Comparison of ENCODE assay signal across 13 cellular contexts in genomic region chr13:111166882-111167281, GRCh38. TPM values are rescaled to one million over a fixed set of nuclear protein-coding genes. Genes with fewer than 3 reads are reported as not detected.
A peak's percentile ranks its signal among the peaks of the same experiment; 100 is the strongest.
DNase-seq lines count a peak whose midpoint lies in the region; ATAC-seq, FAIRE-seq and TF ChIP-seq lines count a peak whose summit lies in the region.
"Had no signal": no experiment of that assay in that cellular context is flagged by ENCODE, and none has a peak within 500 bp of the region (broad histone marks: within the 10 kb centered on the region; RNA-seq: fewer than 3 reads in every experiment).

No MANE protein-coding gene starts in this region.

- H3K36me3 Mint-ChIP-seq in IgD-negative memory B cell: peaks cover 13% of the 10 kb centered on the region
- peaks cover 13% of the 10 kb centered on the region for H3K36me3 Mint-ChIP-seq in progenitor cell of endocrine pancreas (ENCODE audit: insufficient read depth)

- ATAC-seq in GM18505 (IDR thresholded peaks at IDR 0.05; ENCODE audit: unreplicated experiment): peak; percentile 43
- ATAC-seq in GM12878: peak; percentile 33
- ATAC-seq: right cardiac atrium had no signal

- no peak for TF ChIP-seq POLR2A in GM18505 (IDR thresholded peaks at IDR 0.05; ENCODE audit: borderline replicate concordance, extremely low read depth, insufficient read depth, insufficient read length)
- no peak for TF ChIP-seq POLR2A in GM12878 (IDR thresholded peaks at IDR 0.05; ENCODE audit: low read depth, low read length)
- no peak for TF ChIP-seq POLR2A in erythroblast (IDR thresholded peaks at IDR 0.05; ENCODE audit: low read length)
- no peak for TF ChIP-seq POLR2A in adrenal gland (IDR thresholded peaks at IDR 0.05)

- peak overlapping the region; percentile 66 for H3K27ac ChIP-seq in GM12878 (ENCODE audit: control insufficient read depth, insufficient read depth)
- H3K27ac ChIP-seq in adrenal gland: no peak overlapping the region
- H3K27ac ChIP-seq: suprapubic skin had no signal

- H3K4me3 ChIP-seq in GM12878: no peak overlapping the region
- H3K4me3 ChIP-seq in adrenal gland: no peak overlapping the region
- H3K4me3 ChIP-seq: suprapubic skin had no signal

- no peaks in the 10 kb centered on the region for H3K27me3 Mint-ChIP-seq in IgD-negative memory B cell
- no peaks in the 10 kb centered on the region for H3K27me3 Mint-ChIP-seq in progenitor cell of endocrine pancreas

- H3K27me3 ChIP-seq in GM12878 (replicated peaks in 1 of 2; ENCODE audit: control insufficient read depth in 2 of 2, insufficient read depth in 2 of 2, low read length in 1 of 2) (no peaks in the 10 kb centered on the region), adrenal gland (no peaks in the 10 kb centered on the region)
- H3K27me3 ChIP-seq: suprapubic skin had no signal

- TF ChIP-seq RAD21 in GM12878 (IDR thresholded peaks at IDR 0.05; ENCODE audit: insufficient read depth, low read depth, low read length): no peak

- H3K4me3 Mint-ChIP-seq in IgD-negative memory B cell (peak overlapping the region in 2 of 4 donors; percentile 31 to 67), progenitor cell of endocrine pancreas (ENCODE audit: low read depth) (no peak overlapping the region)

- FAIRE-seq in GM12878 (lab: Jason Lieb, UNC): no peak

- SMC1A ChIA-PET in GM12878 (lab: Charles Lee; ENCODE audit: uncharacterized antibody, unreplicated experiment): interaction anchor here (0.9 to 1.5 kb wide), 8 partner anchors 10 to 55 kb away, joined by 3 to 5 read pairs (median 4); no protein-coding TSS in a partner anchor

- H3K79me2 ChIP-seq in GM12878 (ENCODE audit: control insufficient read depth, insufficient read depth, low read length): peaks cover 97% of the 10 kb centered on the region

- H3K36me3 ChIP-seq in GM12878 (ENCODE audit: control insufficient read depth in 2 of 2, insufficient read depth in 2 of 2, low read length in 1 of 2): peaks cover 6 to 29% of the 10 kb centered on the region in 2 experiments
- no peaks in the 10 kb centered on the region for H3K36me3 ChIP-seq in adrenal gland (replicated peaks in 1 of 2)

- intact Hi-C loops in GM12878 (cut with micrococcal nuclease; ENCODE audit: unreplicated experiment) (loop anchor here (5.0 kb wide), 1 partner anchor 35 kb away; no protein-coding TSS in a partner anchor), adrenal gland (cut with DNase I) (no loop called here)

- no peak overlapping the region for H3K9ac ChIP-seq in GM12878 (ENCODE audit: control insufficient read depth, insufficient read depth, low read length)

- H3K4me1 ChIP-seq in GM12878 (ENCODE audit: control insufficient read depth, insufficient read depth, low read length): peaks cover 45% of the 10 kb centered on the region
- H3K4me1 ChIP-seq in adrenal gland (replicated peaks in 1 of 2): peaks cover 1 to 17% of the 10 kb centered on the region in 2 donors

- no peak for TF ChIP-seq CTCF in GM12878 (IDR thresholded peaks at IDR 0.05 in 2 of 3, conservative IDR thresholded peaks at IDR 0.05 in 1 of 3; ENCODE audit: control insufficient read depth in 2 of 3, extremely low read depth in 1 of 3, insufficient read depth in 1 of 3, low read depth in 3 of 3, low read length in 3 of 3)
- no peak for TF ChIP-seq CTCF in progenitor cell of endocrine pancreas (IDR thresholded peaks at IDR 0.05; ENCODE audit: unreplicated experiment)
- TF ChIP-seq CTCF in adrenal gland (IDR thresholded peaks at IDR 0.05): no peak

- in situ Hi-C loops in GM12878 (cut with MboI): loop anchor here (25.0 kb wide), 1 partner anchor 2005 kb away; no protein-coding TSS in a partner anchor

- peak overlapping the region; percentile 73; the same call in 1 of the 2 replicates for H3K4me2 ChIP-seq in GM12878 (ENCODE audit: control insufficient read depth, insufficient read depth)

- H3K27ac Mint-ChIP-seq in IgD-negative memory B cell (peak overlapping the region; percentile 49 to 89 (median 64)), progenitor cell of endocrine pancreas (peak overlapping the region; percentile 19)

- peaks cover 2% of the 10 kb centered on the region; the same call in 1 of the 2 replicates for H4K20me1 ChIP-seq in GM12878 (ENCODE audit: control insufficient read depth, insufficient read depth)

- POLR2A ChIA-PET in GM12878 (lab: Charles Lee): interaction anchor here (0.7 to 1.3 kb wide), 3 partner anchors 9 to 18 kb away, joined by 3 to 4 read pairs (median 3); no protein-coding TSS in a partner anchor

- no peak overlapping the region for H2AFZ ChIP-seq in GM12878 (ENCODE audit: control insufficient read depth, low read depth, low read length)

- RAD21 ChIA-PET in GM12878 (lab: Charles Lee; ENCODE audit: unreplicated experiment): no interaction called here

- peaks cover 61 to 66% (median 66%) of the 10 kb centered on the region in 3 donors for H3K4me1 Mint-ChIP-seq in IgD-negative memory B cell
- H3K4me1 Mint-ChIP-seq in progenitor cell of endocrine pancreas (ENCODE audit: low read depth): peaks cover 17% of the 10 kb centered on the region

- TSS peak; percentile 1 for BruUV-seq in GM12878 (replicated peaks; lab: Mats Ljungman, UMichigan)

- peaks cover 2% of the 10 kb centered on the region; the same call in 1 of the 3 replicates for H3K9me3 ChIP-seq in GM12878 (replicated peaks; ENCODE audit: control insufficient read depth, insufficient read depth, low read length)
- H3K9me3 ChIP-seq in adrenal gland (replicated peaks in 1 of 3): no peaks in the 10 kb centered on the region
- H3K9me3 ChIP-seq: suprapubic skin had no signal

- CTCF ChIA-PET in GM12878 (lab: Yijun Ruan, JAX): no interaction called here

- WGBS in GM12878 (ENCODE audit: insufficient coverage, insufficient replicate concordance, low lambda C conversion rate, missing lambda C conversion rate): 56% methylated on average over 10 of the region's 10 CpGs
- 88 to 90% (median 88%) methylated on average over 10 of the region's 10 CpGs for WGBS in adrenal gland, 4 donors

- no peak for TF ChIP-seq EP300 in GM12878 (IDR thresholded peaks at IDR 0.05; ENCODE audit: borderline replicate concordance in 1 of 2, control insufficient read depth in 1 of 2, low read depth in 2 of 2, low read length in 2 of 2)

- no peak for DNase-seq in GM12878 (ENCODE audit: low read depth, low spot score)
- DNase-seq in progenitor cell of endocrine pancreas (ENCODE audit: low spot score, unreplicated experiment): no peak
- no peak for DNase-seq in erythroblast (lab: John Stamatoyannopoulos, UW)
- DNase-seq in epidermal melanocyte (ENCODE audit: insufficient read length, low spot score): no peak
- DNase-seq in adrenal gland: no peak
- no peak for DNase-seq in SKM-1 treated with dmso at 0.1 percent for 144 hours (lab: John Stamatoyannopoulos, UW; ENCODE audit: unreplicated experiment)
- DNase-seq: caudate nucleus, NCI-H446, right cardiac atrium, Right ventricle myocardium superior had no signal

- H3K9me3 Mint-ChIP-seq in IgD-negative memory B cell: no peaks in the 10 kb centered on the region
- peaks cover 3% of the 10 kb centered on the region for H3K9me3 Mint-ChIP-seq in progenitor cell of endocrine pancreas (ENCODE audit: low read depth)

TF ChIP-seq in GM12878, 131 proteins besides CTCF, POLR2A, EP300 and RAD21:
- TF ChIP-seq IRF5 (IDR thresholded peaks at IDR 0.05; ENCODE audit: borderline replicate concordance) (no peak), CREB1 (IDR thresholded peaks at IDR 0.05; ENCODE audit: low read depth) (0 out of 2 replicates have a peak, but pooled peaks have one; percentile 36), SPI1 (IDR thresholded peaks at IDR 0.05; ENCODE audit: borderline replicate concordance, insufficient read depth, low read depth, low read length) (peak; percentile 34; the same call in 1 of the 2 replicates)

RNA-seq across cellular contexts. Expression of gene ARHGEF7, which starts 51.8 kb away (rescaled TPM):
- polyA plus RNA-seq in IgD-negative memory B cell: 15.5 TPM
- 377 and 388 TPM in 2 replicates for total RNA-seq in GM12878 (2013; cell fraction: nucleolus; rRNA removed)
- 31.4 and 34.0 TPM in 2 replicates for total RNA-seq in GM12878 (2014; rRNA removed)
- total RNA-seq in GM12878 (2014; rRNA removed; fragmentation: Illumina TruSeq; extraction: Trizol): 31.8 and 36.0 TPM in 2 replicates
- total RNA-seq in GM12878 (2021): 65.5 and 67.1 TPM in 2 replicates
- 31.3 TPM for polyA plus RNA-seq in GM12878 (2011; ENCODE audit: low read depth)
- 35.8 and 48.2 TPM in 2 replicates for polyA plus RNA-seq in GM12878 (2011; rRNA removed)
- 29.9 and 38.0 TPM in 2 replicates for polyA plus RNA-seq in GM12878 (2011; cell fraction: cytosol; rRNA removed)
- polyA plus RNA-seq in GM12878 (2011; cell fraction: nucleus; rRNA removed): 207 and 232 TPM in 2 replicates
- polyA plus RNA-seq in GM12878 (2012): 41.1 and 58.4 TPM in 2 replicates
- polyA plus RNA-seq in GM12878 (2014; fragmentation: Illumina TruSeq; extraction: Trizol): 36.2 and 45.5 TPM in 2 replicates
- 1 to 10 TPM; 4.7 to 7.2 TPM for polyA plus RNA-seq in GM12878 (2014; fragmentation: Nextera tagmentation; extraction: Ambion mirVana)
- 36.8 and 40.2 TPM in 2 replicates for polyA plus RNA-seq in GM12878 (2014; rRNA removed)
- 10 to 100 TPM; 36.4 to 39.0 TPM for polyA plus RNA-seq in GM12878 (2016; fragmentation: Nextera tagmentation; extraction: Ambion mirVana)
- 78.9 TPM in 2 replicates for polyA minus RNA-seq in GM12878 (2011; rRNA and poly(A)+ RNA removed)
- polyA minus RNA-seq in GM12878 (2011; cell fraction: cytosol; rRNA and poly(A)+ RNA removed): 19.1 and 20.3 TPM in 2 replicates
- 141 and 199 TPM in 2 replicates for polyA minus RNA-seq in GM12878 (2011; cell fraction: nucleus; rRNA and poly(A)+ RNA removed)
- 84.4 and 86.5 TPM in 2 replicates for total RNA-seq in progenitor cell of endocrine pancreas
- 10 to 100 TPM; 25.3 to 69.3 (median 57.6) TPM for total RNA-seq in adrenal gland
- polyA plus RNA-seq in adrenal gland: 10 to 100 TPM; 34.5 to 36.5 (median 36.1) TPM
